1 cellular context compared by ENCODE assay signal in the genomic region with DNA sequence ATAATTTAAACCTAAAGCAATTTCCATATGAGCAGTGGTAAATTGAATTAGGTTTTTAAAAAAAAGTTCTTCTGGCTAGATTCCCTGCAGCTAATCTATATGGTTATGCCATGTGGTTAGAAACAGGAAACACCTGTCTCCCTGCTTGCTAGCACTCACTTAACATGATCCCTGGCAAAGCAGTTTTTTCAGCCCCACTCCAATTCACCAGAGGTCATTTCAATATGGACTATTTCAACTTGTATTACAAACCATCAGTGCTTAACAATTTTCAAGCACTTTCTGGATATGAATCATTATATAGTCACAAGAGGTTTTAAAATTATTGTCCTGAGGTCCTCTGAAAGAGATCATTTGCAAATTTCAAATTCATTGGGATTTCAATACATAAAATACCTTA.
TF ChIP-seq lines count a peak whose summit lies in the region.

No MANE protein-coding gene starts in this region.

TF ChIP-seq in GM23338, 12 proteins besides CTCF, POLR2A, EP300 and RAD21 (continued from another document):
- TF ChIP-seq, protein P1, sequence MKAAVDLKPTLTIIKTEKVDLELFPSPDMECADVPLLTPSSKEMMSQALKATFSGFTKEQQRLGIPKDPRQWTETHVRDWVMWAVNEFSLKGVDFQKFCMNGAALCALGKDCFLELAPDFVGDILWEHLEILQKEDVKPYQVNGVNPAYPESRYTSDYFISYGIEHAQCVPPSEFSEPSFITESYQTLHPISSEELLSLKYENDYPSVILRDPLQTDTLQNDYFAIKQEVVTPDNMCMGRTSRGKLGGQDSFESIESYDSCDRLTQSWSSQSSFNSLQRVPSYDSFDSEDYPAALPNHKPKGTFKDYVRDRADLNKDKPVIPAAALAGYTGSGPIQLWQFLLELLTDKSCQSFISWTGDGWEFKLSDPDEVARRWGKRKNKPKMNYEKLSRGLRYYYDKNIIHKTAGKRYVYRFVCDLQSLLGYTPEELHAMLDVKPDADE (IDR thresholded peaks at IDR 0.05) = no peak
- TF ChIP-seq STAT1 (IDR thresholded peaks at IDR 0.05; ENCODE audit: unreplicated experiment) (no peak), JUNB (IDR thresholded peaks at IDR 0.05; ENCODE audit: unreplicated experiment) (no peak)
